16 cellular contexts compared by ENCODE assay signal in the genomic region with DNA sequence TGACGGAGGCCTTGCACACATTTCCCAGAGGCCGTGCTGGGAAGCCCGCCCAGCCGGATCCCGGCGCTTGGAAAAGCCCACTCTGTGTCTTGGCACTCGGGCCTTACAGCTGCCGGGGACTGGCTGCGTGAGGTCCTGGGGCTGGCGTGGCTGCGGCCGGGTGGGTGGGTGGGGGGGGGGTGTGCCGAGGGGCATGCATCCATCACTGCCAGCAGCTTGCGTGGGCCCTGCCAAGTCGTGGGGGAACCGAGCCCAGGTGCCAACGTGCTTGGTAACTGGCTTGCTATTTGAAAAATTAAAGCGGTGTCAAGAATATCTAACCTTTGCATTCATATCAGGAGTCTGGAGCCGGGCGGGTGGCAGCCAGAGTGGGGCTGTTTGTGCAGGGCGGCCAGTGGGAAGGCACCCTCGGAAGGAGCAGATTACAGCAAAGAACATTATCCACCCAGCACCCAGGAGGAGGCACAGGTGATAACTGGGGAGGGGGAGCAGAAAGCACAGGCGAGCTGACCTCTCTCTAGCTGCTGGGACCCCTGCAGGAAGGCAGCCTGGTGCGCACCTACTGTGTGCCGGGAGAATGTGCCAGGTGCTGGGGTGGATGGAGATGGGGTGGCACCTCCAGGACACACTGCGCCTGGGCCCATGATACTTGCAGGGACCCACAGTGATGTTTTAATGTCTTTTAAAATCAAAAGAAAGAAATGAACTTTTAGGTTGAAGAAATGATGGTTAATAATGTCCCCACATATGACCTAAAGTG. TPM values are rescaled to one million over a fixed set of nuclear protein-coding genes. Genes with fewer than 3 reads are reported as not detected.
DNase-seq lines count a peak whose midpoint lies in the region; ATAC-seq and TF ChIP-seq lines count a peak whose summit lies in the region.
"Had no signal": no experiment of that assay in that cellular context is flagged by ENCODE, and none has a peak within 500 bp of the region (broad histone marks: within the 10 kb centered on the region; RNA-seq: fewer than 3 reads in every experiment).

No MANE protein-coding gene starts in this region.

- no peaks in the 10 kb centered on the region for H3K9me3 ChIP-seq in ascending aorta
- H3K9me3 ChIP-seq in stomach: peaks cover 0 to 6% (median 0%) of the 10 kb centered on the region in 4 donors

- peak overlapping the region; percentile 65 to 67 for H3K27ac ChIP-seq in ascending aorta
- peak overlapping the region; percentile 61 to 79 (median 76) for H3K27ac ChIP-seq in stomach
- H3K27ac ChIP-seq: 22Rv1; BLaER1 treated with 17β-estradiol and CSF1 and Interleukin-3, amounts not matched to agents 10 nM and 100 nM; PC-9 had no signal

- intact Hi-C loops in ascending aorta (cut with DNase I) (no loop called here), left ventricle myocardium superior (cut with micrococcal nuclease) (no loop called here), stomach (cut with DNase I; ENCODE audit: low total_unique reads) (no loop called here)

- H3K4me1 ChIP-seq in ascending aorta (peaks cover 14 to 47% of the 10 kb centered on the region in 2 donors), stomach (peaks cover 29 to 56% (median 53%) of the 10 kb centered on the region in 4 donors)

- no peaks in the 10 kb centered on the region for H3K36me3 ChIP-seq in ascending aorta
- H3K36me3 ChIP-seq in stomach: no peaks in the 10 kb centered on the region
- H3K36me3 ChIP-seq: BLaER1 treated with 17β-estradiol and CSF1 and Interleukin-3, amounts not matched to agents 10 nM and 100 nM; HAP-1 had no signal

- DNase-seq in activated CD4-positive, CD25-positive, alpha-beta regulatory T cell treated with anti-CD3 and anti-CD28 coated beads, Interleukin-2, amount 50 U/mL, for 72 hours: peak; percentile 26
- no peak for DNase-seq in activated CD4-positive, CD25-positive, alpha-beta regulatory T cell (lab: John Stamatoyannopoulos, UW)
- DNase-seq in ascending aorta (ENCODE audit: low spot score in 2 of 2) (peak in 1 of 2 donors; percentile 82), left ventricle myocardium superior (peak; percentile 68), stomach (peak; percentile 79), NCI-H2107 treated with DMSO at 0.1 percent for 48 hours (lab: John Stamatoyannopoulos, UW; ENCODE audit: unreplicated experiment) (no peak), erythroblast (lab: John Stamatoyannopoulos, UW) (no peak)
- DNase-seq: NCI-H1092, NCI-H774, PC-9, SHP77 had no signal

- peak; percentile 9 for ATAC-seq in left ventricle myocardium superior
- no peak for ATAC-seq in HG02623 (IDR thresholded peaks at IDR 0.05; ENCODE audit: unreplicated experiment)

- 28 to 49% (median 44%) methylated on average over 9 to 26 of the region's 26 CpGs for WGBS in stomach, 5 donors

- TF ChIP-seq EP300 in stomach (IDR thresholded peaks at IDR 0.05): no peak

- H3K27me3 ChIP-seq in ascending aorta (no peaks in the 10 kb centered on the region), stomach (no peaks in the 10 kb centered on the region)
- H3K27me3 ChIP-seq: BLaER1 treated with 17β-estradiol and CSF1 and Interleukin-3, amounts not matched to agents 10 nM and 100 nM had no signal

- TF ChIP-seq CTCF in ascending aorta (IDR thresholded peaks at IDR 0.05): no peak
- no peak for TF ChIP-seq CTCF in stomach (IDR thresholded peaks at IDR 0.05)

- TF ChIP-seq POLR2A in stomach (IDR thresholded peaks at IDR 0.05): no peak
- no peak for TF ChIP-seq POLR2A in erythroblast (IDR thresholded peaks at IDR 0.05; ENCODE audit: low read length)

- H3K4me3 ChIP-seq in ascending aorta (no peak overlapping the region), stomach (no peak overlapping the region)
- H3K4me3 ChIP-seq: BLaER1 treated with 17β-estradiol and CSF1 and Interleukin-3, amounts not matched to agents 10 nM and 100 nM; HAP-1; PC-9 had no signal

RNA-seq across cellular contexts. Expression of a gene that starts 28.5 kb away (rescaled TPM):
- total RNA-seq in ascending aorta (3.1 TPM), left ventricle myocardium superior (not detected), stomach (10 to 100 TPM in 2 of 5 donors, 1 to 10 TPM in 2, not detected in 1; 1.2 to 31.2 (median 14.7) TPM)
- 10 to 100 TPM in 1 of 3 donors, 1 to 10 TPM in 2; 1.9 to 22.7 (median 8.1) TPM for polyA plus RNA-seq in stomach
- total RNA-seq: HT1080 had no signal

Comparison
In these comparisons a context has a peak if more than half of its experiments do, and no peak if none do; other contexts are left out.
1. DNase-seq: peak in activated CD4-positive, CD25-positive, alpha-beta regulatory T cell treated with anti-CD3 and anti-CD28 coated beads, Interleukin-2, amount 50 U/mL, for 72 hours (single experiment), left ventricle myocardium superior (single experiment) and stomach (single experiment); none in activated CD4-positive, CD25-positive, alpha-beta regulatory T cell (0 of 4), NCI-H2107 treated with DMSO at 0.1 percent for 48 hours (single experiment) and erythroblast (0 of 2).